In the genomic region with DNA sequence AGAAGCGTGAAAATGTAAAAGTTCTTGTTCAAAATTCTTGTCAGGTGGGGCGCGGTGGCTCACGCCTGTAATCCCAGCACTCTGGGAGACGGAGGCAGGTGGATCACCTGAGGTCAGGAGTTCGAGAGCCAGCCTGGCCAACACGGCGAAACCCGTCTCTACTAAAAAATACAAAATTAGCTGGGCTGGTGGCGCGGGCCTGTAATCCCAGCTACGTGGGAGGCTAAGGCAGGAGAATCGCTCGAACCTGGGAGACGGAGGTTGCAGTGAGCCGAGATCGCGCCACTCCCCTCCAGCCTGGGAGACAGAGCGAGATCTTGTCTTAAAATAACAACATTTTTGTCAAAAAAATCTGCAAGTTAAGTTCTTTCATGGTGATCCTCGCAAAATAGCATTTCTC, we compare ENCODE assay signal across 8 cellular contexts. TPM values are rescaled to one million over a fixed set of nuclear protein-coding genes. Genes with fewer than 3 reads are reported as not detected.
DNase-seq lines count a peak whose midpoint lies in the region; ATAC-seq, FAIRE-seq and TF ChIP-seq lines count a peak whose summit lies in the region.
"Not testable (repeated sequence)": the region's sequence is repeated elsewhere in the genome, so short reads cannot be mapped to it uniquely, and the experiment has no call there.

No MANE protein-coding gene starts in this region.

- not testable (repeated sequence) for TF ChIP-seq CTCF in AG09309 (IDR thresholded peaks at IDR 0.05; ENCODE audit: control insufficient read depth, insufficient read depth, low read depth, low read length, missing control alignments); MCF 10A (IDR thresholded peaks at IDR 0.05; ENCODE audit: unreplicated experiment); fibroblast of mammary gland (conservative IDR thresholded peaks at IDR 0.05; ENCODE audit: control insufficient read depth, insufficient read depth, low read depth, low read length); HepG2 (CRISPR knock-in tag; IDR thresholded peaks at IDR 0.05)

- not testable (repeated sequence) for H3K27ac Mint-ChIP-seq in activated CD4-positive, alpha-beta T cell treated with anti-CD3 and anti-CD28 coated beads, Interleukin-2, amount 10 ng/mL, durations not matched to agents 7 days and 5 days; stimulated activated naive CD8-positive, alpha-beta T cell treated with anti-CD3 and anti-CD28 coated beads, Interleukin-15, Interleukin-2, amounts not matched to agents 100 ng/mL and 50 ng/mL, for 24 hours
- peak overlapping the region; percentile 31 for H3K27ac Mint-ChIP-seq in MCF 10A (ENCODE audit: low read depth, unreplicated experiment)

- not testable (repeated sequence) for FAIRE-seq in HepG2 (lab: Jason Lieb, UNC)

- peaks cover 58% of the 10 kb centered on the region for H3K79me2 ChIP-seq in HepG2 (ENCODE audit: insufficient read depth, low read length)

- not testable (repeated sequence) for H2BK12ac ChIP-seq in neuronal stem cell (ENCODE audit: low read length)

- peak overlapping the region; percentile 86 for H3K4me2 ChIP-seq in HepG2 (ENCODE audit: low read depth, low read length)
- H3K4me2 ChIP-seq in neuronal stem cell (ENCODE audit: insufficient read depth, low read length, poor library complexity, severe bottlenecking): peak overlapping the region; percentile 77

- POLR2A ChIA-PET in activated CD4-positive, alpha-beta T cell treated with anti-CD3 and anti-CD28 coated beads, Interleukin-2, amount 10 ng/mL, durations not matched to agents 7 days and 5 days (lab: Charles Lee): not testable (repeated sequence)
- POLR2A ChIA-PET in MCF 10A (lab: Yijun Ruan, JAX): interaction anchor here (0.6 to 3.6 kb wide), 6 partner anchors 10 to 153 kb away, joined by 3 to 22 read pairs (median 8); partner anchors contain the start of genes MRPL57 and SKA3
- POLR2A ChIA-PET in HepG2 (lab: Yijun Ruan, JAX): interaction anchor here (0.9 to 1.1 kb wide), 2 partner anchors 10 kb away, joined by 3 to 4 read pairs; no protein-coding TSS in a partner anchor

- not testable (repeated sequence) for TF ChIP-seq EP300 in HepG2 (IDR thresholded peaks at IDR 0.05; ENCODE audit: low read depth in 2 of 2, low read length in 2 of 2); HepG2 (CRISPR knock-in tag; IDR thresholded peaks at IDR 0.05; ENCODE audit: borderline replicate concordance)

- H3K79me1 ChIP-seq in neuronal stem cell (ENCODE audit: low read depth, low read length): peaks cover 16% of the 10 kb centered on the region

- not testable (repeated sequence) for H2BK120ac ChIP-seq in neuronal stem cell (ENCODE audit: low read depth, low read length)

- peaks cover 37% of the 10 kb centered on the region for H3K27me3 Mint-ChIP-seq in activated CD4-positive, alpha-beta T cell treated with anti-CD3 and anti-CD28 coated beads, Interleukin-2, amount 10 ng/mL, durations not matched to agents 7 days and 5 days
- not testable (repeated sequence) for H3K27me3 Mint-ChIP-seq in MCF 10A (ENCODE audit: insufficient read depth, unreplicated experiment)
- peaks cover 34% of the 10 kb centered on the region for H3K27me3 Mint-ChIP-seq in stimulated activated naive CD8-positive, alpha-beta T cell treated with anti-CD3 and anti-CD28 coated beads, Interleukin-15, Interleukin-2, amounts not matched to agents 100 ng/mL and 50 ng/mL, for 24 hours

- not testable (repeated sequence) for H2AFZ ChIP-seq in HepG2 (ENCODE audit: low read length)
- H2AFZ ChIP-seq in neuronal stem cell (ENCODE audit: low read length): peak overlapping the region; percentile 97

- peak overlapping the region; percentile 48 for H3K23ac ChIP-seq in neuronal stem cell (ENCODE audit: low read depth, low read length, poor library complexity)

- H3K9me3 ChIP-seq in HUES64 (ENCODE audit: insufficient read depth, low read depth, low read length); HepG2 (ENCODE audit: low read length); neuronal stem cell (replicated peaks in 1 of 2; ENCODE audit: control insufficient read depth in 2 of 2, insufficient read depth in 1 of 2, low read depth in 1 of 2, low read length in 2 of 2): not testable (repeated sequence)

- H3K4me3 Mint-ChIP-seq in activated CD4-positive, alpha-beta T cell treated with anti-CD3 and anti-CD28 coated beads, Interleukin-2, amount 10 ng/mL, durations not matched to agents 7 days and 5 days: peak overlapping the region; percentile 60
- peak overlapping the region; percentile 73 for H3K4me3 Mint-ChIP-seq in MCF 10A (ENCODE audit: unreplicated experiment)
- H3K4me3 Mint-ChIP-seq in stimulated activated naive CD8-positive, alpha-beta T cell treated with anti-CD3 and anti-CD28 coated beads, Interleukin-15, Interleukin-2, amounts not matched to agents 100 ng/mL and 50 ng/mL, for 24 hours: peak overlapping the region; percentile 58

- not testable (repeated sequence) for TF ChIP-seq RAD21 in HepG2 (CRISPR knock-in tag; IDR thresholded peaks at IDR 0.05)

- H3K9ac ChIP-seq in HUES64 (ENCODE audit: low read depth, low read length); neuronal stem cell (ENCODE audit: low read depth, low read length, poor library complexity): not testable (repeated sequence)
- peak overlapping the region; percentile 98 for H3K9ac ChIP-seq in HepG2 (ENCODE audit: insufficient read depth, low read depth, low read length)

- WGBS in HUES64: 87% methylated on average over 20 of the region's 20 CpGs
- 77% methylated on average over 19 of the region's 20 CpGs for WGBS in HepG2 (ENCODE audit: low lambda C conversion rate)
- WGBS in neuronal stem cell (ENCODE audit: extremely low coverage in 2 of 2, insufficient read length in 2 of 2, insufficient replicate concordance in 1 of 2), 2 donors: no CpG with 5 or more reads among the region's 20 CpGs

- H3K4me3 ChIP-seq in AG09309 (ENCODE audit: control insufficient read depth, low read depth, low read length): peak overlapping the region; percentile 71
- peak overlapping the region; percentile 86 for H3K4me3 ChIP-seq in HUES64 (ENCODE audit: low read length)
- H3K4me3 ChIP-seq in fibroblast of mammary gland (ENCODE audit: control insufficient read depth, low read depth, low read length): peak overlapping the region; percentile 64
- H3K4me3 ChIP-seq in HepG2 (replicated peaks in 1 of 3; ENCODE audit: insufficient read depth in 1 of 3, low read depth in 2 of 3, low read length in 3 of 3): peak overlapping the region; percentile 90 to 94 (median 91)
- H3K4me3 ChIP-seq in neuronal stem cell (ENCODE audit: low read length in 2 of 2): peak overlapping the region; percentile 66 to 88

- CTCF ChIA-PET in activated CD4-positive, alpha-beta T cell treated with anti-CD3 and anti-CD28 coated beads, Interleukin-2, amount 10 ng/mL, durations not matched to agents 7 days and 5 days (lab: Charles Lee): interaction anchor here (0.6 to 0.7 kb wide), 2 partner anchors 10 kb away, joined by 3 read pairs; no protein-coding TSS in a partner anchor
- CTCF ChIA-PET in MCF 10A (lab: Yijun Ruan, JAX): interaction anchor here (0.6 kb wide), 2 partner anchors 19 to 28 kb away, joined by 3 read pairs; no protein-coding TSS in a partner anchor
- CTCF ChIA-PET in HepG2 (lab: Yijun Ruan, JAX; ENCODE audit: low intra/inter-chr PET ratio, low total read pairs): not testable (repeated sequence)

- H3K27me3 ChIP-seq in HUES64 (ENCODE audit: insufficient read depth, low read length); HepG2 (ENCODE audit: control insufficient read depth in 1 of 2, insufficient read depth in 2 of 2, low read length in 2 of 2); neuronal stem cell (ENCODE audit: control insufficient read depth in 3 of 3, insufficient read depth in 3 of 3, low read depth in 1 of 3, low read length in 3 of 3): not testable (repeated sequence)

- not testable (repeated sequence) for H3K9me3 Mint-ChIP-seq in activated CD4-positive, alpha-beta T cell treated with anti-CD3 and anti-CD28 coated beads, Interleukin-2, amount 10 ng/mL, durations not matched to agents 7 days and 5 days; MCF 10A (ENCODE audit: unreplicated experiment); stimulated activated naive CD8-positive, alpha-beta T cell treated with anti-CD3 and anti-CD28 coated beads, Interleukin-15, Interleukin-2, amounts not matched to agents 100 ng/mL and 50 ng/mL, for 24 hours

- H3K36me3 Mint-ChIP-seq in activated CD4-positive, alpha-beta T cell treated with anti-CD3 and anti-CD28 coated beads, Interleukin-2, amount 10 ng/mL, durations not matched to agents 7 days and 5 days (ENCODE audit: low read depth); MCF 10A (ENCODE audit: insufficient read depth, unreplicated experiment); stimulated activated naive CD8-positive, alpha-beta T cell treated with anti-CD3 and anti-CD28 coated beads, Interleukin-15, Interleukin-2, amounts not matched to agents 100 ng/mL and 50 ng/mL, for 24 hours (ENCODE audit: low read depth): not testable (repeated sequence)

- TF ChIP-seq POLR2A in HepG2 (IDR thresholded peaks at IDR 0.05; ENCODE audit: insufficient read depth in 1 of 2, low read depth in 2 of 2, low read length in 2 of 2): not testable (repeated sequence)

- not testable (repeated sequence) for H3K4ac ChIP-seq in neuronal stem cell (ENCODE audit: low read length)

- H3K4me1 ChIP-seq in HUES64 (ENCODE audit: insufficient read depth, low read length): peaks cover 26% of the 10 kb centered on the region
- H3K4me1 ChIP-seq in HepG2 (ENCODE audit: insufficient read depth, low read length): peaks cover 68% of the 10 kb centered on the region
- H3K4me1 ChIP-seq in neuronal stem cell (ENCODE audit: control insufficient read depth in 2 of 2, insufficient read depth in 1 of 2, low read depth in 1 of 2, low read length in 2 of 2): not testable (repeated sequence)

- H3K36me3 ChIP-seq in HUES64 (ENCODE audit: insufficient read depth, low read length); HepG2 (replicated peaks in 1 of 2; ENCODE audit: control insufficient read depth in 1 of 2, insufficient read depth in 2 of 2, low read length in 2 of 2); neuronal stem cell (replicated peaks in 1 of 2; ENCODE audit: control insufficient read depth in 2 of 2, insufficient read depth in 2 of 2, low read length in 2 of 2): not testable (repeated sequence)

- not testable (repeated sequence) for DNase-seq in AG09309 (ENCODE audit: low read depth); activated CD4-positive, alpha-beta T cell treated with anti-CD3 and anti-CD28 coated beads, Interleukin-2, amount 10 ng/mL, durations not matched to agents 7 days and 5 days; MCF 10A (ENCODE audit: unreplicated experiment); fibroblast of mammary gland (ENCODE audit: low read depth); HepG2 (ENCODE audit: low spot score); neuronal stem cell (ENCODE audit: low spot score)

- in situ Hi-C loops in HepG2 (cut with HindIII; ENCODE audit: extremely low pct_ligation_motif_present, low pct_unique_long_range_greater_than_20kb): not testable (repeated sequence)

- H3K4me1 Mint-ChIP-seq in activated CD4-positive, alpha-beta T cell treated with anti-CD3 and anti-CD28 coated beads, Interleukin-2, amount 10 ng/mL, durations not matched to agents 7 days and 5 days; stimulated activated naive CD8-positive, alpha-beta T cell treated with anti-CD3 and anti-CD28 coated beads, Interleukin-15, Interleukin-2, amounts not matched to agents 100 ng/mL and 50 ng/mL, for 24 hours (ENCODE audit: low read depth): not testable (repeated sequence)
- peaks cover 18% of the 10 kb centered on the region for H3K4me1 Mint-ChIP-seq in MCF 10A (ENCODE audit: insufficient read depth, unreplicated experiment)

- not testable (repeated sequence) for H2BK15ac ChIP-seq in neuronal stem cell (ENCODE audit: low read length)

- ATAC-seq in HepG2: not testable (repeated sequence)

- H2AK5ac ChIP-seq in neuronal stem cell (ENCODE audit: low read depth, low read length): peak overlapping the region; percentile 90

- H4K20me1 ChIP-seq in HepG2 (ENCODE audit: insufficient read depth, low read length): peaks cover 49% of the 10 kb centered on the region

- intact Hi-C loops in MCF 10A (cut with micrococcal nuclease); HepG2 (cut with micrococcal nuclease; ENCODE audit: unreplicated experiment): not testable (repeated sequence)

- H3K14ac ChIP-seq in neuronal stem cell (ENCODE audit: low read length): not testable (repeated sequence)

- not testable (repeated sequence) for H4K91ac ChIP-seq in neuronal stem cell (ENCODE audit: low read depth, low read length, poor library complexity)

- not testable (repeated sequence) for H2BK5ac ChIP-seq in neuronal stem cell (ENCODE audit: low read length)

- BruUV-seq in MCF 10A (replicated peaks; lab: Mats Ljungman, UMichigan); HepG2 (replicated peaks; lab: Mats Ljungman, UMichigan): not testable (repeated sequence)

- not testable (repeated sequence) for H3K18ac ChIP-seq in neuronal stem cell (ENCODE audit: low read length)

- not testable (repeated sequence) for H3K27ac ChIP-seq in HUES64 (ENCODE audit: low read depth, low read length); neuronal stem cell (replicated peaks; ENCODE audit: low read length)
- H3K27ac ChIP-seq in HepG2 (ENCODE audit: extremely low read length, insufficient read depth, low read length): peak overlapping the region; percentile 97

- not testable (repeated sequence) for H4K8ac ChIP-seq in neuronal stem cell (ENCODE audit: low read depth, low read length)

RNA-seq across cellular contexts. Expression of gene LATS2, which starts 1.7 kb away (rescaled TPM):
- polyA plus RNA-seq in HUES64 (2013, experiment 1 of 2): 10.7 TPM
- 12.2 TPM for polyA plus RNA-seq in HUES64 (2013, experiment 2 of 2)
- total RNA-seq in activated CD4-positive, alpha-beta T cell treated with anti-CD3 and anti-CD28 coated beads, Interleukin-2, amount 10 ng/mL, durations not matched to agents 7 days and 5 days: 1 to 10 TPM; 3.1 to 3.2 TPM
- total RNA-seq in MCF 10A (2022) (28.7 and 32.3 TPM in 2 replicates), HepG2 (2016; rRNA removed; fragmentation: Illumina TruSeq; extraction: Trizol) (7.1 and 7.3 TPM in 2 replicates)
- 1.7 and 1.8 TPM in 2 replicates for total RNA-seq in HepG2 (2016; cell fraction: cytosol; rRNA removed; fragmentation: Illumina TruSeq; extraction: Trizol; ENCODE audit: low read depth)
- total RNA-seq in HepG2 (2016; cell fraction: insoluble cytoplasmic fraction; rRNA removed; fragmentation: Illumina TruSeq; extraction: Trizol): 7.0 and 7.2 TPM in 2 replicates
- total RNA-seq in HepG2 (2016; cell fraction: membrane; rRNA removed; fragmentation: Illumina TruSeq; extraction: Trizol): 4.2 and 4.3 TPM in 2 replicates
- 6.9 and 7.7 TPM in 2 replicates for total RNA-seq in HepG2 (2016; cell fraction: nucleus; rRNA removed; fragmentation: Illumina TruSeq; extraction: Trizol)
- 8.5 and 9.1 TPM in 2 replicates for polyA plus RNA-seq in HepG2 (2011; rRNA removed)
- polyA plus RNA-seq in HepG2 (2011; cell fraction: cytosol; rRNA removed): 6.4 and 10.3 TPM in 2 replicates
- polyA plus RNA-seq in HepG2 (2011; cell fraction: nucleus; rRNA removed): 11.4 and 12.5 TPM in 2 replicates
- 10.4 and 11.8 TPM in 2 replicates for polyA plus RNA-seq in HepG2 (2012)
- polyA plus RNA-seq in HepG2 (2016; cell fraction: cytosol; fragmentation: Illumina TruSeq; extraction: Trizol; ENCODE audit: low read depth): 0.38 TPM in 2 replicates
- polyA plus RNA-seq in HepG2 (2016; cell fraction: insoluble cytoplasmic fraction; fragmentation: Illumina TruSeq; extraction: Trizol; ENCODE audit: low read depth): 10.2 and 11.9 TPM in 2 replicates
- polyA plus RNA-seq in HepG2 (2016; cell fraction: membrane; fragmentation: Illumina TruSeq; extraction: Trizol; ENCODE audit: low read depth): 2.2 and 2.4 TPM in 2 replicates
- 13.3 and 13.4 TPM in 2 replicates for polyA plus RNA-seq in HepG2 (2016; cell fraction: nucleus; fragmentation: Illumina TruSeq; extraction: Trizol; ENCODE audit: insufficient read depth, low read depth)
- polyA minus RNA-seq in HepG2 (2011; rRNA and poly(A)+ RNA removed; ENCODE audit: low replicate concordance): 11.2 and 18.2 TPM in 2 replicates
- 11.8 and 11.9 TPM in 2 replicates for polyA minus RNA-seq in HepG2 (2011; cell fraction: cytosol; rRNA and poly(A)+ RNA removed)
- 10.8 and 11.6 TPM in 2 replicates for polyA minus RNA-seq in HepG2 (2011; cell fraction: nucleus; rRNA and poly(A)+ RNA removed)
- 13.5 TPM for polyA plus RNA-seq in neuronal stem cell (2013, experiment 1 of 2)
- 14.1 TPM for polyA plus RNA-seq in neuronal stem cell (2013, experiment 2 of 2)
